In the genomic region with DNA sequence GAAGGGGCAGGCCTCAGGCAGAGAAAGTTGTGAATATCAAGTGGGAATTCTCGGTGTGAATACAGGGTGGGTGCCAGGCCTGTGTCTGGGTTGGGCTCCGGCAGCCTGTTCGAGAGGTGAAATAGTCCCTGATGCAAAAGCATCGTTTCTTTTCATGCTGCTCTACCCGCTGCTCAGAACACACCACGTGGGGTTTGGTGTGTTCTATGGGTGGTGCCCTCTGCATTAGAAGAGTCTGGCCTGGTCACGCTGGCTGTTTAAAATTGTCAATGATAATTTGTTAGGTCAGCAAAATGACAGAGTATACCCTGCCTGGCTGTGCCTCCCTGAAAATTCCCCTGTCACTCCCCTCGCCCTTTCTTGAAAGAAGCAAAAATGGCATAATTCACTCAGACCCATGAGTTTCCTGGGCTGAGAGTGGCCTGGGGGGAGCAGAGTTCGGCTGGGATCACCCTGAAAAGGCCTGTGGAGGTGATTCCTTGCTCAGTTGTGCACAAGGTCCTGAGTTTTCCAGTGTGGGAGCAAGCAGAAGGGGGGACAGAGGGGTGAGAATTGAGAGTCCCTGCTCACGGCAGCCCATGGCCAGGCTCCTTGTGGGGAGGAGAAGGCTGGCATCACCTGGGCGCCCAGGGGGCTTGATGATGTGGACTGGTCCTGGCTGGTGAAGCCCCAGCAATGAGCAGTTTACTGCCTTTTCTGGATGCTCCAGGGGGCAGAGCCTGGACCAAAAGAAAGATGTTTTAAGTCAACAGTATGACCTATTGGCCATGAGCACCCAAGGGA, we compare ENCODE assay signal across 30 cellular contexts. TPM values are rescaled to one million over a fixed set of nuclear protein-coding genes. Genes with fewer than 3 reads are reported as not detected.
"Had no signal": no experiment of that assay in that cellular context is flagged by ENCODE, and none has a peak within 500 bp of the region (broad histone marks: within the 10 kb centered on the region; RNA-seq: fewer than 3 reads in every experiment).

No MANE protein-coding gene starts in this region.

- H3K4me1 Mint-ChIP-seq: activated CD4-positive, alpha-beta T cell treated with anti-CD3 and anti-CD28 coated beads, Interleukin-2, amount 10 ng/mL, durations not matched to agents 24 days and 14 days; activated CD8-positive, alpha-beta memory T cell treated with anti-CD3 and anti-CD28 coated beads, Interleukin-2, amount 10 ng/mL, durations not matched to agents 7 days and 5 days; activated naive CD4-positive, alpha-beta T cell treated with anti-CD3 and anti-CD28 coated beads, Interleukin-2, amount 50 U/mL, for 24 hours; central memory CD8-positive, alpha-beta T cell had no signal

- H3K4me3 Mint-ChIP-seq: activated B cell treated with CpG ODN at 0.5 μM for 24 hours; activated CD4-positive, alpha-beta T cell treated with anti-CD3 and anti-CD28 coated beads, Interleukin-2, amount 10 ng/mL, durations not matched to agents 24 days and 14 days; activated CD8-positive, alpha-beta memory T cell treated with anti-CD3 and anti-CD28 coated beads, Interleukin-2, amount 10 ng/mL, durations not matched to agents 7 days and 5 days; activated naive CD4-positive, alpha-beta T cell treated with anti-CD3 and anti-CD28 coated beads, Interleukin-2, amount 50 U/mL, for 24 hours; activated T-cell treated with anti-CD3 and anti-CD28 coated beads, Interleukin-2, amount 50 U/mL, for 24 hours; activated T-helper 1 cell treated with anti-CD3 and anti-CD28 coated beads, Interleukin-12 subunit alpha, Interleukin-12 subunit beta, Interleukin-2, Interleukin-4 antibody, amounts not matched to agents 30 ng/mL and 10 ng/mL and 1 ng/mL, durations not matched to agents 14 hours and 24 hours and 36 hours; central memory CD8-positive, alpha-beta T cell; T-cell had no signal

- FAIRE-seq: TTC549 had no signal

- H3K27ac Mint-ChIP-seq: activated B cell treated with CpG ODN at 0.5 μM for 24 hours; activated CD4-positive, alpha-beta T cell treated with anti-CD3 and anti-CD28 coated beads, Interleukin-2, amount 10 ng/mL, durations not matched to agents 24 days and 14 days; activated CD8-positive, alpha-beta memory T cell treated with anti-CD3 and anti-CD28 coated beads, Interleukin-2, amount 10 ng/mL, durations not matched to agents 7 days and 5 days; activated naive CD4-positive, alpha-beta T cell treated with anti-CD3 and anti-CD28 coated beads, Interleukin-2, amount 50 U/mL, for 24 hours; activated T-cell treated with anti-CD3 and anti-CD28 coated beads, Interleukin-2, amount 50 U/mL, for 24 hours; activated T-helper 1 cell treated with anti-CD3 and anti-CD28 coated beads, Interleukin-12 subunit alpha, Interleukin-12 subunit beta, Interleukin-2, Interleukin-4 antibody, amounts not matched to agents 30 ng/mL and 10 ng/mL and 1 ng/mL, durations not matched to agents 14 hours and 24 hours and 36 hours; T-cell had no signal

- H3K4me3 ChIP-seq: breast epithelium, MG63, SK-N-MC had no signal

- ATAC-seq: activated CD8-positive, alpha-beta memory T cell treated with anti-CD3 and anti-CD28 coated beads, Interleukin-2, amount 10 ng/mL, durations not matched to agents 7 days and 5 days; Right ventricle myocardium inferior; T-cell had no signal

- H3K36me3 Mint-ChIP-seq: activated CD8-positive, alpha-beta memory T cell treated with anti-CD3 and anti-CD28 coated beads, Interleukin-2, amount 10 ng/mL, durations not matched to agents 7 days and 5 days; activated naive CD4-positive, alpha-beta T cell treated with anti-CD3 and anti-CD28 coated beads, Interleukin-2, amount 50 U/mL, for 24 hours; T-cell had no signal

- DNase-seq: activated B cell treated with CpG ODN at 0.5 μM for 24 hours; activated CD4-positive, alpha-beta T cell treated with anti-CD3 and anti-CD28 coated beads for 1 hour; activated CD4-positive, alpha-beta T cell treated with anti-CD3 and anti-CD28 coated beads, Interleukin-2, amount 10 ng/mL, durations not matched to agents 24 days and 14 days; activated CD4-positive, alpha-beta T cell treated with anti-CD3 and anti-CD28 coated beads, Interleukin-2, amount 50 U/mL, for 48 hours; activated CD8-positive, alpha-beta memory T cell treated with anti-CD3 and anti-CD28 coated beads, Interleukin-2, amount 10 ng/mL, durations not matched to agents 7 days and 5 days; activated effector memory CD4-positive, alpha-beta T cell treated with Interleukin-2 at 50 U/mL for 16 hours; activated naive CD4-positive, alpha-beta T cell; activated T-cell treated with anti-CD3 and anti-CD28 coated beads, Interleukin-2, amount 50 U/mL, for 24 hours; aorta; MG63; MV-4-11; NCI-H1092 treated with DMSO at 0.1 percent for 48 hours; NCI-H1417 treated with DMSO at 0.1 percent for 48 hours; NCI-H1694; NCI-H2029; NCI-H226; NCI-H526; T-cell; T-helper 2 cell; T1000 had no signal

- H3K9me3 Mint-ChIP-seq: activated B cell treated with CpG ODN at 0.5 μM for 24 hours; activated CD4-positive, alpha-beta T cell treated with anti-CD3 and anti-CD28 coated beads, Interleukin-2, amount 10 ng/mL, durations not matched to agents 24 days and 14 days; activated naive CD4-positive, alpha-beta T cell treated with anti-CD3 and anti-CD28 coated beads, Interleukin-2, amount 50 U/mL, for 24 hours; activated T-cell treated with anti-CD3 and anti-CD28 coated beads, Interleukin-2, amount 50 U/mL, for 24 hours; activated T-helper 1 cell treated with anti-CD3 and anti-CD28 coated beads, Interleukin-12 subunit alpha, Interleukin-12 subunit beta, Interleukin-2, Interleukin-4 antibody, amounts not matched to agents 30 ng/mL and 10 ng/mL and 1 ng/mL, durations not matched to agents 14 hours and 24 hours and 36 hours; central memory CD8-positive, alpha-beta T cell; T-cell had no signal

- H3K27ac ChIP-seq: breast epithelium, SK-N-MC had no signal

- H3K4me1 ChIP-seq: breast epithelium had no signal

- H3K9me3 ChIP-seq: breast epithelium, MG63 had no signal

RNA-seq across cellular contexts. Expression of a gene that starts 3.2 kb away (rescaled TPM):
- total RNA-seq: activated B cell treated with CpG ODN at 0.5 μM for 24 hours; activated CD4-positive, alpha-beta T cell treated with anti-CD3 and anti-CD28 coated beads, Interleukin-2, amount 10 ng/mL, durations not matched to agents 24 days and 14 days; activated CD8-positive, alpha-beta memory T cell treated with anti-CD3 and anti-CD28 coated beads, Interleukin-2, amount 10 ng/mL, durations not matched to agents 7 days and 5 days; activated T-helper 1 cell treated with anti-CD3 and anti-CD28 coated beads, Interleukin-12 subunit alpha, Interleukin-12 subunit beta, Interleukin-2, Interleukin-4 antibody, amounts not matched to agents 30 ng/mL and 10 ng/mL and 1 ng/mL, durations not matched to agents 14 hours and 24 hours and 36 hours; aorta; breast epithelium; NCI-H460; OCI-LY7; Right ventricle myocardium inferior; RPMI7951; T-cell had no signal
- polyA plus RNA-seq: aorta had no signal
